In genomic region chr16:2779151-2779920, GRCh38 we compare ENCODE assay signal across 14 cellular contexts. TPM values are rescaled to one million over a fixed set of nuclear protein-coding genes. Genes with fewer than 3 reads are reported as not detected.
A peak's percentile ranks its signal among the peaks of the same experiment; 100 is the strongest.
DNase-seq lines count a peak whose midpoint lies in the region; ATAC-seq, FAIRE-seq and TF ChIP-seq lines count a peak whose summit lies in the region.
"Had no signal": no experiment of that assay in that cellular context is flagged by ENCODE, and none has a peak within 500 bp of the region (broad histone marks: within the 10 kb centered on the region; RNA-seq: fewer than 3 reads in every experiment).

No MANE protein-coding gene starts in this region.

- no peak overlapping the region for H2BK120ac ChIP-seq in H1 (replicated peaks; ENCODE audit: low read depth, low read length)

- peaks cover 5% of the 10 kb centered on the region for H3K36me3 Mint-ChIP-seq in T-helper 2 cell treated with Interferon-gamma antibody and Interleukin-4, amounts not matched to agents 5 μg/mL and 100 μg/mL, for 36 hours (ENCODE audit: low read depth)

- no peak overlapping the region for H3K4ac ChIP-seq in H1 (replicated peaks; ENCODE audit: insufficient read length, low read depth, low read length)

- ATAC-seq in HG02763 (IDR thresholded peaks at IDR 0.05; ENCODE audit: unreplicated experiment) (no peak), HG02678 (IDR thresholded peaks at IDR 0.05; ENCODE audit: unreplicated experiment) (no peak)

- intact Hi-C loops in sigmoid colon (cut with DNase I), result loop anchor here (5.0 to 10.0 kb wide), 3 partner anchors 97 to 375 kb away; partner anchors contain the start of genes CEMP1 and KCTD5

- POLR2A ChIA-PET in H1 (lab: Charles Lee; ENCODE audit: partially characterized antibody), result interaction anchor here (0.8 to 9.5 kb wide), 12 partner anchors 8 to 89 kb away, joined by 3 to 180 read pairs (median 6); partner anchors contain the start of genes PRSS33 and SRRM2

- H3K14ac ChIP-seq in H1 (ENCODE audit: insufficient read length), result no peak overlapping the region

- H3K27me3 ChIP-seq in H1 (replicated peaks in 1 of 4; ENCODE audit: control insufficient read depth in 3 of 4, extremely low read depth in 1 of 4, insufficient read depth in 3 of 4, low read length in 3 of 4) (no peaks in the 10 kb centered on the region; a peak in 1 of 7 replicates), sigmoid colon (peaks cover 0 to 4% (median 0%) of the 10 kb centered on the region in 3 donors)

- no peak overlapping the region for H2AFZ ChIP-seq in H1 (ENCODE audit: low read length)

- H2BK5ac ChIP-seq in H1 (ENCODE audit: low read depth, low read length), result 0 out of 2 replicates have a peak overlapping the region, but pooled peaks have one; percentile 21

- peak overlapping the region; percentile 49 for H3K27ac Mint-ChIP-seq in T-helper 2 cell treated with Interferon-gamma antibody and Interleukin-4, amounts not matched to agents 5 μg/mL and 100 μg/mL, for 36 hours

- FAIRE-seq in H1 (lab: Jason Lieb, UNC), result no peak
- FAIRE-seq: GM18507 had no signal

- H4K20me1 ChIP-seq in H1 (replicated peaks in 1 of 2; ENCODE audit: control insufficient read depth in 1 of 2, insufficient read depth in 2 of 2, low read length in 2 of 2), result peaks cover 0 to 6% of the 10 kb centered on the region in 2 experiments

- no peak overlapping the region for H3K27ac ChIP-seq in H1 (ENCODE audit: low read depth, low read length)
- H3K27ac ChIP-seq in sigmoid colon, result peak overlapping the region in 2 of 4 donors; percentile 93 to 96

- no peak overlapping the region for H2AK5ac ChIP-seq in H1 (ENCODE audit: low read depth, low read length)

- H3K18ac ChIP-seq in H1 (ENCODE audit: extremely low read depth, low read length), result no peak overlapping the region

- H3K79me1 ChIP-seq in H1 (ENCODE audit: low read depth, low read length), result peaks cover 10% of the 10 kb centered on the region; the same call in 1 of the 2 replicates

- peaks cover 12 to 30% of the 10 kb centered on the region in 2 experiments for H3K79me2 ChIP-seq in H1 (ENCODE audit: control insufficient read depth in 1 of 2, insufficient read depth in 2 of 2, low read length in 2 of 2)

- TF ChIP-seq POLR2A in Raji (IDR thresholded peaks at IDR 0.05; ENCODE audit: insufficient read depth, low read depth, low read length), result peak; percentile 62; the same call in 1 of the 2 replicates
- TF ChIP-seq POLR2A in H1 (IDR thresholded peaks at IDR 0.05; ENCODE audit: control extremely low read depth in 1 of 2, low read depth in 2 of 2, low read length in 2 of 2), result no peak
- no peak for TF ChIP-seq POLR2A in sigmoid colon (IDR thresholded peaks at IDR 0.05)

- no peak overlapping the region for H2BK20ac ChIP-seq in H1 (ENCODE audit: low read length)

- CTCF ChIA-PET in H1 (lab: Charles Lee; ENCODE audit: partially characterized antibody), result interaction anchor here (0.5 to 1.3 kb wide), 8 partner anchors 11 to 930 kb away, joined by 3 to 5 read pairs (median 3); no protein-coding TSS in a partner anchor

- no peak for TF ChIP-seq CTCF in H1 (IDR thresholded peaks at IDR 0.05; ENCODE audit: control extremely low read depth in 1 of 3, insufficient read depth in 1 of 3, low read depth in 1 of 3, low read length in 3 of 3)
- TF ChIP-seq CTCF in sigmoid colon (IDR thresholded peaks at IDR 0.05), result no peak

- no peak overlapping the region for H4K5ac ChIP-seq in H1 (ENCODE audit: insufficient read length, low read depth, low read length)

- H3K36me3 ChIP-seq in H1 (ENCODE audit: control insufficient read depth in 2 of 4, insufficient read depth in 4 of 4, low read length in 3 of 4) (peaks cover 6 to 15% (median 8%) of the 10 kb centered on the region in 4 experiments; a peak in 5 of 8 replicates), sigmoid colon (peaks cover 0 to 12% (median 2%) of the 10 kb centered on the region in 4 donors)

- H3K23ac ChIP-seq in H1 (ENCODE audit: insufficient read length), result no peak overlapping the region

- peaks cover 10% of the 10 kb centered on the region; the same call in 1 of the 2 replicates for H3K23me2 ChIP-seq in H1 (ENCODE audit: low read depth, low read length)

- no peak overlapping the region for H4K91ac ChIP-seq in H1 (replicated peaks; ENCODE audit: insufficient read length, low read length)

- H3K4me1 ChIP-seq in H1 (replicated peaks in 1 of 4; ENCODE audit: control insufficient read depth in 3 of 4, insufficient read depth in 4 of 4, low read length in 3 of 4), result peaks cover 0 to 4% (median under 1%) of the 10 kb centered on the region in 4 experiments; a peak in 5 of 7 replicates
- H3K4me1 ChIP-seq in sigmoid colon, result peaks cover 4 to 33% (median 26%) of the 10 kb centered on the region in 4 donors

- no peak for TF ChIP-seq EP300 in H1 (IDR thresholded peaks at IDR 0.05; ENCODE audit: borderline replicate concordance in 1 of 2, low read depth in 2 of 2, low read length in 2 of 2)
- TF ChIP-seq EP300 in sigmoid colon (IDR thresholded peaks at IDR 0.05), result no peak

- H2BK12ac ChIP-seq in H1 (ENCODE audit: low read depth, low read length), result no peak overlapping the region

- 92% methylated on average over 23 of the region's 23 CpGs; no CpG with 5 or more reads in 1 of the 2 experiments for WGBS in H1 (ENCODE audit: extremely low coverage in 1 of 2, insufficient coverage in 1 of 2, insufficient read length in 1 of 2, insufficient replicate concordance in 2 of 2, low coverage in 1 of 2, low lambda C conversion rate in 2 of 2, missing lambda C conversion rate in 1 of 2), 2 experiments
- 92 to 94% methylated on average over 23 of the region's 23 CpGs for WGBS in sigmoid colon, 2 donors

- peaks cover 2% of the 10 kb centered on the region for H3K27me3 Mint-ChIP-seq in T-helper 2 cell treated with Interferon-gamma antibody and Interleukin-4, amounts not matched to agents 5 μg/mL and 100 μg/mL, for 36 hours (ENCODE audit: low read depth)

- H3K4me3 ChIP-seq in H1 (ENCODE audit: extremely low read depth in 1 of 4, insufficient read depth in 2 of 4, low read depth in 3 of 4, low read length in 4 of 4) (no peak overlapping the region), sigmoid colon (no peak overlapping the region)
- H3K4me3 ChIP-seq: lung had no signal

- H4K8ac ChIP-seq in H1 (ENCODE audit: extremely low read depth, insufficient read depth, low read length), result no peak overlapping the region

- H3K9me3 ChIP-seq in H1 (ENCODE audit: insufficient read depth in 2 of 2, low read depth in 1 of 2, low read length in 1 of 2), result no peaks in the 10 kb centered on the region
- no peaks in the 10 kb centered on the region for H3K9me3 ChIP-seq in sigmoid colon

- H3K4me2 ChIP-seq in H1 (ENCODE audit: insufficient read depth in 1 of 2, low read depth in 2 of 2, low read length in 2 of 2), result no peak overlapping the region; a peak in 1 of 4 replicates

- peaks cover 19% of the 10 kb centered on the region for H3K4me1 Mint-ChIP-seq in T-helper 2 cell treated with Interferon-gamma antibody and Interleukin-4, amounts not matched to agents 5 μg/mL and 100 μg/mL, for 36 hours (ENCODE audit: low read depth)

- DNase-seq in T-helper 2 cell treated with Interferon-gamma antibody and Interleukin-4, amounts not matched to agents 5 μg/mL and 100 μg/mL, for 36 hours (ENCODE audit: low spot score), result no peak
- no peak for DNase-seq in T-helper 2 cell
- no peak for DNase-seq in H1 (ENCODE audit: low read depth in 1 of 2, low spot score in 2 of 2)
- peak; percentile 63 for DNase-seq in sigmoid colon
- DNase-seq in stimulated activated CD4-positive, alpha-beta T cell treated with anti-CD3 and anti-CD28 coated beads, Interleukin-4, amount 100 ng/mL, for 24 hours, result no peak
- DNase-seq: NCI-H1417 treated with DMSO at 0.1 percent for 48 hours, NCI-H774 had no signal

- TF ChIP-seq RAD21 in H1 (IDR thresholded peaks at IDR 0.05 in 1 of 2, conservative IDR thresholded peaks at IDR 0.05 in 1 of 2; ENCODE audit: low read depth in 2 of 2, low read length in 2 of 2), result no peak

- H3K9me3 Mint-ChIP-seq in T-helper 2 cell treated with Interferon-gamma antibody and Interleukin-4, amounts not matched to agents 5 μg/mL and 100 μg/mL, for 36 hours, result no peaks in the 10 kb centered on the region

- no peak overlapping the region for H3K56ac ChIP-seq in H1 (replicated peaks; ENCODE audit: insufficient read length, low read depth, low read length)

- no peak overlapping the region for H3K4me3 Mint-ChIP-seq in T-helper 2 cell treated with Interferon-gamma antibody and Interleukin-4, amounts not matched to agents 5 μg/mL and 100 μg/mL, for 36 hours

- H3K9ac ChIP-seq in H1 (replicated peaks in 1 of 4; ENCODE audit: extremely low read depth in 1 of 4, low read depth in 3 of 4, low read length in 3 of 4), result no peak overlapping the region

- H2BK15ac ChIP-seq in H1 (ENCODE audit: low read length), result no peak overlapping the region

RNA-seq across cellular contexts. Expression of gene ELOB, which starts 2.3 kb away (rescaled TPM):
- 237 and 248 TPM in 2 replicates for total RNA-seq in H1 (2021; fragmentation: NEBNext Ultra II Directional; extraction: Animal tissue kit (Norgen Biotek cat#: 25700))
- polyA plus RNA-seq in H1 (2011; rRNA removed) (1,357 and 1,702 TPM in 2 replicates), sigmoid colon (100 to 1,000 TPM; 454 to 984 (median 463) TPM)
- 705 TPM for polyA plus RNA-seq in H1 (2011; cell fraction: cytosol; rRNA removed)
- polyA plus RNA-seq in H1 (2011; cell fraction: nucleus; rRNA removed), result 474 TPM
- polyA plus RNA-seq in H1 (2012, experiment 1 of 2), result 292 to 520 TPM (median 401 TPM) in 4 replicates
- polyA plus RNA-seq in H1 (2012, experiment 2 of 2), result 2,300 TPM
- 136 TPM for polyA plus RNA-seq in H1 (2013, experiment 1 of 2)
- polyA plus RNA-seq in H1 (2013, experiment 2 of 2), result 134 TPM
- polyA minus RNA-seq in H1 (2011; rRNA and poly(A)+ RNA removed), result 86.0 and 133 TPM in 2 replicates
- 98.0 TPM for polyA minus RNA-seq in H1 (2011; cell fraction: cytosol; rRNA and poly(A)+ RNA removed)
- polyA minus RNA-seq in H1 (2011; cell fraction: nucleus; rRNA and poly(A)+ RNA removed), result 84.9 TPM
- total RNA-seq in sigmoid colon, result 1,000 to 10,000 TPM in 1 of 4 donors, 100 to 1,000 TPM in 3; 329 to 1,166 (median 508) TPM

RNA-seq across cellular contexts. Expression of gene PRSS33, which starts 8.0 kb away (rescaled TPM):
- total RNA-seq in H1 (2021; fragmentation: NEBNext Ultra II Directional; extraction: Animal tissue kit (Norgen Biotek cat#: 25700)), result not detected in 2 replicates
- 0.09 and 0.17 TPM in 2 replicates for polyA plus RNA-seq in H1 (2011; rRNA removed)
- 0.16 TPM for polyA plus RNA-seq in H1 (2011; cell fraction: cytosol; rRNA removed)
- polyA plus RNA-seq in H1 (2011; cell fraction: nucleus; rRNA removed), result 0.37 TPM
- polyA plus RNA-seq in H1 (2012, experiment 1 of 2), result not detected in 4 replicates
- 0.13 TPM for polyA plus RNA-seq in H1 (2012, experiment 2 of 2)
- polyA plus RNA-seq in H1 (2013, experiment 1 of 2), result 0.12 TPM
- polyA plus RNA-seq in H1 (2013, experiment 2 of 2), result 0.02 TPM
- not detected in 2 replicates for polyA minus RNA-seq in H1 (2011; rRNA and poly(A)+ RNA removed)
- polyA minus RNA-seq in H1 (2011; cell fraction: cytosol; rRNA and poly(A)+ RNA removed), result not detected
- not detected for polyA minus RNA-seq in H1 (2011; cell fraction: nucleus; rRNA and poly(A)+ RNA removed)
- not detected for total RNA-seq in sigmoid colon
- polyA plus RNA-seq in sigmoid colon, result not detected
- total RNA-seq: T-helper 2 cell treated with Interferon-gamma antibody and Interleukin-4, amounts not matched to agents 100 ng/mL and 5 ng/mL, for 36 hours had no signal

RNA-seq across cellular contexts. Expression of gene PRSS41, which starts 18.9 kb away (rescaled TPM):
- not detected in 2 replicates for total RNA-seq in H1 (2021; fragmentation: NEBNext Ultra II Directional; extraction: Animal tissue kit (Norgen Biotek cat#: 25700))
- polyA plus RNA-seq in H1 (2011; rRNA removed) (not detected in 2 replicates), sigmoid colon (not detected)
- polyA plus RNA-seq in H1 (2011; cell fraction: cytosol; rRNA removed), result not detected
- polyA plus RNA-seq in H1 (2011; cell fraction: nucleus; rRNA removed), result 0.10 TPM
- not detected in 4 replicates for polyA plus RNA-seq in H1 (2012, experiment 1 of 2)
- polyA plus RNA-seq in H1 (2012, experiment 2 of 2), result not detected
- polyA plus RNA-seq in H1 (2013, experiment 1 of 2), result not detected
- polyA plus RNA-seq in H1 (2013, experiment 2 of 2), result not detected
- polyA minus RNA-seq in H1 (2011; rRNA and poly(A)+ RNA removed), result not detected in 2 replicates
- polyA minus RNA-seq in H1 (2011; cell fraction: cytosol; rRNA and poly(A)+ RNA removed), result not detected
- not detected for polyA minus RNA-seq in H1 (2011; cell fraction: nucleus; rRNA and poly(A)+ RNA removed)
- not detected for total RNA-seq in sigmoid colon
- total RNA-seq: A172; lung; T-helper 2 cell treated with Interferon-gamma antibody and Interleukin-4, amounts not matched to agents 100 ng/mL and 5 ng/mL, for 36 hours had no signal
- polyA plus RNA-seq: lung had no signal

RNA-seq across cellular contexts. Expression of gene SRRM2, which starts 26.9 kb away (rescaled TPM):
- total RNA-seq in H1 (2021; fragmentation: NEBNext Ultra II Directional; extraction: Animal tissue kit (Norgen Biotek cat#: 25700)), result 563 and 579 TPM in 2 replicates
- polyA plus RNA-seq in H1 (2011; rRNA removed) (300 and 654 TPM in 2 replicates), sigmoid colon (100 to 1,000 TPM in 1 of 3 donors, 10 to 100 TPM in 2; 66.1 to 725 (median 73.8) TPM)
- polyA plus RNA-seq in H1 (2011; cell fraction: cytosol; rRNA removed), result 295 TPM
- 2,432 TPM for polyA plus RNA-seq in H1 (2011; cell fraction: nucleus; rRNA removed)
- 719 to 870 TPM (median 834 TPM) in 4 replicates for polyA plus RNA-seq in H1 (2012, experiment 1 of 2)
- 118 TPM for polyA plus RNA-seq in H1 (2012, experiment 2 of 2)
- polyA plus RNA-seq in H1 (2013, experiment 1 of 2), result 837 TPM
- 754 TPM for polyA plus RNA-seq in H1 (2013, experiment 2 of 2)
- 129 and 194 TPM in 2 replicates for polyA minus RNA-seq in H1 (2011; rRNA and poly(A)+ RNA removed)
- polyA minus RNA-seq in H1 (2011; cell fraction: cytosol; rRNA and poly(A)+ RNA removed), result 277 TPM
- 360 TPM for polyA minus RNA-seq in H1 (2011; cell fraction: nucleus; rRNA and poly(A)+ RNA removed)
- 100 to 1,000 TPM; 181 to 826 (median 219) TPM for total RNA-seq in sigmoid colon

RNA-seq across cellular contexts. Expression of gene PRSS21, which starts 37.7 kb away (rescaled TPM):
- 1.0 and 2.7 TPM in 2 replicates for total RNA-seq in H1 (2021; fragmentation: NEBNext Ultra II Directional; extraction: Animal tissue kit (Norgen Biotek cat#: 25700))
- polyA plus RNA-seq in H1 (2011; rRNA removed), result 0.76 and 1.4 TPM in 2 replicates
- polyA plus RNA-seq in H1 (2011; cell fraction: cytosol; rRNA removed), result 0.98 TPM
- 3.6 TPM for polyA plus RNA-seq in H1 (2011; cell fraction: nucleus; rRNA removed)
- polyA plus RNA-seq in H1 (2012, experiment 1 of 2), result 0.54 to 1.2 TPM (median 0.81 TPM) in 3 of 4 replicates, not detected in the other
- 0.51 TPM for polyA plus RNA-seq in H1 (2012, experiment 2 of 2)
- 1.2 TPM for polyA plus RNA-seq in H1 (2013, experiment 1 of 2)
- polyA plus RNA-seq in H1 (2013, experiment 2 of 2), result 0.96 TPM
- polyA minus RNA-seq in H1 (2011; rRNA and poly(A)+ RNA removed), result 0.32 TPM in 1 of 2 replicates, not detected in the other
- 1.8 TPM for polyA minus RNA-seq in H1 (2011; cell fraction: cytosol; rRNA and poly(A)+ RNA removed)
- polyA minus RNA-seq in H1 (2011; cell fraction: nucleus; rRNA and poly(A)+ RNA removed), result 3.7 TPM
- total RNA-seq in sigmoid colon, result not detected
- under 1 TPM in 1 of 3 donors, not detected in 2; 0.58 TPM for polyA plus RNA-seq in sigmoid colon
- total RNA-seq: A172 had no signal
